Comparison of ENCODE assay signal across 1 cellular context in the genomic region with DNA sequence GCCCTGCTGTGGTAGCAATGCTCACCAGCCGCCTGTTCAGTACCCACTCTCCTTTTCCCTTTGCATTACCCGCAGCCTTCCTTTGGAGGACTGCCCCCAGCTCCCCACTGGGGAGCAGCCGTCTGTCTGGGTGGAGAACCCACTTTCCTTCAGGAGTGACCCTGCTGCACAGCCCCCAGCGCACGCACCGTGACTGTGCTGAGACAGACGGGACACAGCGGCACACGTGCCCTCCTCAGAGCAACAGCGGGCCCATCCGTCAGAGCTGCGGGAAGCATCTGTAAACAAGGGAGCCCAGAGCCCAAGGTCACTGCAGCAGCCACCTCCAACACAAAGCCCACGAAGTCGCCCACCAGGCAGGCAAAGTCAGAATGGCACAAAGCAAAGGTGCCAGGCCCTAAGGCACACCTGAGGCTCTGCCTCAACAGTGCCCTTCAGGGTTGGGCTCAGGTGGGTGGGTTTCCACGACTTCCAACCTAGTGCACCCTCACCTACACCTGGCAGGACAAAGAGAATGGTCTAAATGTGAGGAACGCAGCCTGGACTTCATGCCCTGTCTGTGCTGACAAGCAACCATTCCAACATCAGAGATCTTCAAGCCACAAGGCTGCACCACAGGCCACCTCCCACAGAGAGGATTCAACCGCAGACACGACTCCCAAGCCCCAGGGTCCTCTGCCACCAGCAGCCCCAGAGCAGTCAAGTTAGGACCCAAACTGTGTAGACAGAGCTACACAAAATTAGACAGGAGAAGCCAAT.
TF ChIP-seq lines count a peak whose summit lies in the region.

No MANE protein-coding gene starts in this region.

TF ChIP-seq in HepG2, 621 proteins besides CTCF, POLR2A, EP300 and RAD21 (continued from another document and continues in another):
- TF ChIP-seq CBX1 (IDR thresholded peaks at IDR 0.05; ENCODE audit: low read depth) (peak; percentile 83), ZNF775 (CRISPR knock-in tag; IDR thresholded peaks at IDR 0.05; ENCODE audit: borderline replicate concordance) (no peak), ZNF740 (CRISPR knock-in tag; IDR thresholded peaks at IDR 0.05) (no peak), BCL6 (CRISPR knock-in tag; IDR thresholded peaks at IDR 0.05) (no peak; the same call in 1 of the 2 replicates), ARNT (IDR thresholded peaks at IDR 0.05) (no peak), KIAA2018 (CRISPR knock-in tag; IDR thresholded peaks at IDR 0.05; ENCODE audit: borderline replicate concordance) (no peak), ZNF703 (CRISPR knock-in tag; IDR thresholded peaks at IDR 0.05; ENCODE audit: borderline replicate concordance) (no peak), THAP11 (CRISPR knock-in tag; IDR thresholded peaks at IDR 0.05) (peak; percentile 61), RARG (CRISPR knock-in tag; IDR thresholded peaks at IDR 0.05; ENCODE audit: low read depth) (no peak), ZMYM2 (CRISPR knock-in tag; IDR thresholded peaks at IDR 0.05) (0 out of 2 replicates have a peak, but pooled peaks have one; percentile 38), ZNF513 (CRISPR knock-in tag; conservative IDR thresholded peaks at IDR 0.05) (no peak), ZNF225 (CRISPR knock-in tag; IDR thresholded peaks at IDR 0.05) (0 out of 2 replicates have a peak, but pooled peaks have one; percentile 35), REL (CRISPR knock-in tag; conservative IDR thresholded peaks at IDR 0.05) (no peak), ZNF121 (CRISPR knock-in tag; IDR thresholded peaks at IDR 0.05) (no peak), ZNF772 (CRISPR knock-in tag; IDR thresholded peaks at IDR 0.05) (peak; percentile 14; the same call in 1 of the 2 replicates), ATF7 (IDR thresholded peaks at IDR 0.05) (no peak), ATF7 (CRISPR knock-in tag; IDR thresholded peaks at IDR 0.05) (no peak; the same call in 1 of the 2 replicates), CEBPG (CRISPR knock-in tag; IDR thresholded peaks at IDR 0.05) (no peak), PITX1 (CRISPR knock-in tag; IDR thresholded peaks at IDR 0.05) (peak; percentile 37; the same call in 1 of the 2 replicates), SIN3B (IDR thresholded peaks at IDR 0.05; ENCODE audit: low read length) (no peak), ZNF572 (CRISPR knock-in tag; IDR thresholded peaks at IDR 0.05) (peak; percentile 98), MED13 (CRISPR knock-in tag; IDR thresholded peaks at IDR 0.05) (no peak), ZNF354B (CRISPR knock-in tag; IDR thresholded peaks at IDR 0.05) (no peak), CREB1 (IDR thresholded peaks at IDR 0.05) (no peak), CREB1 (CRISPR knock-in tag; IDR thresholded peaks at IDR 0.05) (no peak), ZNF788 (CRISPR knock-in tag; IDR thresholded peaks at IDR 0.05; ENCODE audit: borderline replicate concordance) (peak; percentile 84), IKZF5 (CRISPR knock-in tag; IDR thresholded peaks at IDR 0.05) (peak; percentile 53; the same call in 1 of the 2 replicates), FOSL1 (CRISPR knock-in tag; IDR thresholded peaks at IDR 0.05; ENCODE audit: borderline replicate concordance) (no peak), ZNF510 (CRISPR knock-in tag; IDR thresholded peaks at IDR 0.05; ENCODE audit: low read depth) (no peak), RARA (CRISPR knock-in tag; IDR thresholded peaks at IDR 0.05) (peak; percentile 67), ZBTB8A (CRISPR knock-in tag; IDR thresholded peaks at IDR 0.05; ENCODE audit: borderline replicate concordance, low read depth) (no peak), RBFOX2 (IDR thresholded peaks at IDR 0.05; ENCODE audit: low read depth, low read length) (peak; percentile 64), ZNF18 (CRISPR knock-in tag; IDR thresholded peaks at IDR 0.05; ENCODE audit: insufficient replicate concordance) (no peak), ZNF263 (CRISPR knock-in tag; IDR thresholded peaks at IDR 0.05) (peak; percentile 55), ZBTB42 (CRISPR knock-in tag; IDR thresholded peaks at IDR 0.05) (no peak), TOE1 (CRISPR knock-in tag; IDR thresholded peaks at IDR 0.05) (peak; percentile 66; the same call in 1 of the 2 replicates), YEATS2 (CRISPR knock-in tag; IDR thresholded peaks at IDR 0.05; ENCODE audit: borderline replicate concordance) (peak; percentile 72; the same call in 1 of the 2 replicates)
- TF ChIP-seq, protein P1, sequence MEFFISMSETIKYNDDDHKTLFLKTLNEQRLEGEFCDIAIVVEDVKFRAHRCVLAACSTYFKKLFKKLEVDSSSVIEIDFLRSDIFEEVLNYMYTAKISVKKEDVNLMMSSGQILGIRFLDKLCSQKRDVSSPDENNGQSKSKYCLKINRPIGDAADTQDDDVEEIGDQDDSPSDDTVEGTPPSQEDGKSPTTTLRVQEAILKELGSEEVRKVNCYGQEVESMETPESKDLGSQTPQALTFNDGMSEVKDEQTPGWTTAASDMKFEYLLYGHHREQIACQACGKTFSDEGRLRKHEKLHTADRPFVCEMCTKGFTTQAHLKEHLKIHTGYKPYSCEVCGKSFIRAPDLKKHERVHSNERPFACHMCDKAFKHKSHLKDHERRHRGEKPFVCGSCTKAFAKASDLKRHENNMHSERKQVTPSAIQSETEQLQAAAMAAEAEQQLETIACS (CRISPR knock-in tag; IDR thresholded peaks at IDR 0.05), result no peak
- TF ChIP-seq, protein P2, sequence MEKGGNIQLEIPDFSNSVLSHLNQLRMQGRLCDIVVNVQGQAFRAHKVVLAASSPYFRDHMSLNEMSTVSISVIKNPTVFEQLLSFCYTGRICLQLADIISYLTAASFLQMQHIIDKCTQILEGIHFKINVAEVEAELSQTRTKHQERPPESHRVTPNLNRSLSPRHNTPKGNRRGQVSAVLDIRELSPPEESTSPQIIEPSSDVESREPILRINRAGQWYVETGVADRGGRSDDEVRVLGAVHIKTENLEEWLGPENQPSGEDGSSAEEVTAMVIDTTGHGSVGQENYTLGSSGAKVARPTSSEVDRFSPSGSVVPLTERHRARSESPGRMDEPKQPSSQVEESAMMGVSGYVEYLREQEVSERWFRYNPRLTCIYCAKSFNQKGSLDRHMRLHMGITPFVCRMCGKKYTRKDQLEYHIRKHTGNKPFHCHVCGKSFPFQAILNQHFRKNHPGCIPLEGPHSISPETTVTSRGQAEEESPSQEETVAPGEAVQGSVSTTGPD (CRISPR knock-in tag; IDR thresholded peaks at IDR 0.05), result no peak
- TF ChIP-seq, protein P3, sequence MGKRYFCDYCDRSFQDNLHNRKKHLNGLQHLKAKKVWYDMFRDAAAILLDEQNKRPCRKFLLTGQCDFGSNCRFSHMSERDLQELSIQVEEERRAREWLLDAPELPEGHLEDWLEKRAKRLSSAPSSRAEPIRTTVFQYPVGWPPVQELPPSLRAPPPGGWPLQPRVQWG (CRISPR knock-in tag; IDR thresholded peaks at IDR 0.05; ENCODE audit: borderline replicate concordance, low read depth), result no peak
- TF ChIP-seq, protein P4, sequence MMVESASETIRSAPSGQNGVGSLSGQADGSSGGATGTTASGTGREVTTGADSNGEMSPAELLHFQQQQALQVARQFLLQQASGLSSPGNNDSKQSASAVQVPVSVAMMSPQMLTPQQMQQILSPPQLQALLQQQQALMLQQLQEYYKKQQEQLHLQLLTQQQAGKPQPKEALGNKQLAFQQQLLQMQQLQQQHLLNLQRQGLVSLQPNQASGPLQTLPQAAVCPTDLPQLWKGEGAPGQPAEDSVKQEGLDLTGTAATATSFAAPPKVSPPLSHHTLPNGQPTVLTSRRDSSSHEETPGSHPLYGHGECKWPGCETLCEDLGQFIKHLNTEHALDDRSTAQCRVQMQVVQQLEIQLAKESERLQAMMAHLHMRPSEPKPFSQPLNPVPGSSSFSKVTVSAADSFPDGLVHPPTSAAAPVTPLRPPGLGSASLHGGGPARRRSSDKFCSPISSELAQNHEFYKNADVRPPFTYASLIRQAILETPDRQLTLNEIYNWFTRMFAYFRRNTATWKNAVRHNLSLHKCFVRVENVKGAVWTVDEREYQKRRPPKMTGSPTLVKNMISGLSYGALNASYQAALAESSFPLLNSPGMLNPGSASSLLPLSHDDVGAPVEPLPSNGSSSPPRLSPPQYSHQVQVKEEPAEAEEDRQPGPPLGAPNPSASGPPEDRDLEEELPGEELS (CRISPR knock-in tag; IDR thresholded peaks at IDR 0.05), result peak; percentile 89
- TF ChIP-seq, protein P5, sequence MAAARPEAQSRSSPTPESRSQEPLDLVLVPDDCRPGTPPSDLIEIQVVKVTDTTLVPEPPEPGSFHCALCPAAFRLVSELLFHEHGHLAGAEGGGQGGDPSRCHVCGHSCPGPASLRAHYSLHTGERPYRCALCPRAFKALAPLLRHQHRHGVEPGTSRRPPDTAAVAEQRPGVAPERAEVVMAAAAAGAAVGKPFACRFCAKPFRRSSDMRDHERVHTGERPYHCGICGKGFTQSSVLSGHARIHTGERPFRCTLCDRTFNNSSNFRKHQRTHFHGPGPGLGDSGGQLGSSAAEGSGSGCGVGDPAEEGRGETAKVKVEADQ (CRISPR knock-in tag; IDR thresholded peaks at IDR 0.05; ENCODE audit: borderline replicate concordance), result peak; percentile 65; the same call in 1 of the 2 replicates
